Comparison of ENCODE assay signal across 1 cellular context in the genomic region with DNA sequence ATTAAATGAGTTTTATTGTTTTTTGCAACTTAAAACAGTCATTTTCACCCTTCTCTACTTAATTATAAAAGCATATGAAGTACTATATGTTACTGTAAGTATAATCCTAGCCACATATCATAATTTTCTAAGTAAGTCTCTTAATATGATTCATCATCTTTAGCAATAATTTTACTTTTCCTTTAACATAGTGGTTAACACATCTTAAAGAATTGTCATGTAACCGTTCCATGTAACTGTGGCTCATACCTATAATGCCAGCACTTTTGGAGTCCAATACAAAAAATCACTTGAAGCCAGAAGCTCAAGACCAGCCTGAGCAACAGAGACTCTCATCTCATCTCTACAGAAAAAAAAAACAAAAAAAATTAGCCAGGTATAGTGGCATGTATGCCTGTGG.
TF ChIP-seq lines count a peak whose summit lies in the region.

No MANE protein-coding gene starts in this region.

TF ChIP-seq in IMR-90, 13 proteins besides CTCF, POLR2A, EP300 and RAD21:
- TF ChIP-seq, protein P1, sequence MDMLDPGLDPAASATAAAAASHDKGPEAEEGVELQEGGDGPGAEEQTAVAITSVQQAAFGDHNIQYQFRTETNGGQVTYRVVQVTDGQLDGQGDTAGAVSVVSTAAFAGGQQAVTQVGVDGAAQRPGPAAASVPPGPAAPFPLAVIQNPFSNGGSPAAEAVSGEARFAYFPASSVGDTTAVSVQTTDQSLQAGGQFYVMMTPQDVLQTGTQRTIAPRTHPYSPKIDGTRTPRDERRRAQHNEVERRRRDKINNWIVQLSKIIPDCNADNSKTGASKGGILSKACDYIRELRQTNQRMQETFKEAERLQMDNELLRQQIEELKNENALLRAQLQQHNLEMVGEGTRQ (IDR thresholded peaks at IDR 0.05; ENCODE audit: low read depth, low read length) = no peak
- no peak for TF ChIP-seq SMC3 (IDR thresholded peaks at IDR 0.05; ENCODE audit: low read depth, low read length)
- no peak for TF ChIP-seq MAFK (IDR thresholded peaks at IDR 0.05; ENCODE audit: low read depth, low read length)
- TF ChIP-seq, protein P2, sequence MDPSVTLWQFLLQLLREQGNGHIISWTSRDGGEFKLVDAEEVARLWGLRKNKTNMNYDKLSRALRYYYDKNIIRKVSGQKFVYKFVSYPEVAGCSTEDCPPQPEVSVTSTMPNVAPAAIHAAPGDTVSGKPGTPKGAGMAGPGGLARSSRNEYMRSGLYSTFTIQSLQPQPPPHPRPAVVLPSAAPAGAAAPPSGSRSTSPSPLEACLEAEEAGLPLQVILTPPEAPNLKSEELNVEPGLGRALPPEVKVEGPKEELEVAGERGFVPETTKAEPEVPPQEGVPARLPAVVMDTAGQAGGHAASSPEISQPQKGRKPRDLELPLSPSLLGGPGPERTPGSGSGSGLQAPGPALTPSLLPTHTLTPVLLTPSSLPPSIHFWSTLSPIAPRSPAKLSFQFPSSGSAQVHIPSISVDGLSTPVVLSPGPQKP (IDR thresholded peaks at IDR 0.05; ENCODE audit: borderline replicate concordance, low read depth, low read length) = no peak
- no peak for TF ChIP-seq FOS (IDR thresholded peaks at IDR 0.05; ENCODE audit: low read depth, low read length)
- no peak for TF ChIP-seq CEBPB (IDR thresholded peaks at IDR 0.05; ENCODE audit: low read depth, low read length)
- no peak for TF ChIP-seq BHLHE40 (IDR thresholded peaks at IDR 0.05; ENCODE audit: low read depth, low read length)
- no peak for TF ChIP-seq MXI1 (IDR thresholded peaks at IDR 0.05; ENCODE audit: borderline replicate concordance, low read depth, low read length)
- no peak for TF ChIP-seq MAZ (IDR thresholded peaks at IDR 0.05; ENCODE audit: borderline replicate concordance, low read depth, low read length)
- no peak for TF ChIP-seq RFX5 (IDR thresholded peaks at IDR 0.05; ENCODE audit: low read depth, low read length)
- no peak for TF ChIP-seq CHD1 (IDR thresholded peaks at IDR 0.05; ENCODE audit: low read depth, low read length)
- no peak for TF ChIP-seq NFE2L2 (IDR thresholded peaks at IDR 0.05; ENCODE audit: low read depth, low read length)
- TF ChIP-seq RCOR1 (IDR thresholded peaks at IDR 0.05; ENCODE audit: insufficient replicate concordance, low read length) = no peak
